11 cellular contexts compared by ENCODE assay signal in genomic region chr12:117807946-117808345, GRCh38.
"Had no signal": no experiment of that assay in that cellular context is flagged by ENCODE, and none has a peak within 500 bp of the region (broad histone marks: within the 10 kb centered on the region; RNA-seq: fewer than 3 reads in every experiment).

No MANE protein-coding gene starts in this region.

- H3K4me3 Mint-ChIP-seq: GM23338, H9, HFFc6 had no signal

- H3K9ac ChIP-seq: GM23248 had no signal

- H3K4me2 ChIP-seq: GM23338 had no signal

- FAIRE-seq: H1, H54 had no signal

- H3K4me1 ChIP-seq: HAP-1 had no signal

- H3K9me3 ChIP-seq: HAP-1 had no signal

- H2AFZ ChIP-seq: GM23248, GM23338 had no signal

- ATAC-seq: GM23338, HCT116 had no signal

- H3K27ac ChIP-seq: GM23248 had no signal

- H3K9me3 Mint-ChIP-seq: GM23338, H9 had no signal

- H3K4me3 ChIP-seq: GM23248, GM23338, HAP-1 had no signal

- H3K36me3 ChIP-seq: HAP-1 had no signal

- H3K27ac Mint-ChIP-seq: GM23338, HFFc6 had no signal

- H3K4me1 Mint-ChIP-seq: H9 had no signal

- DNase-seq: GM23248, GOT3, H7, H9, HCEC 1CT, HFFc6 had no signal
